In the genomic region with DNA sequence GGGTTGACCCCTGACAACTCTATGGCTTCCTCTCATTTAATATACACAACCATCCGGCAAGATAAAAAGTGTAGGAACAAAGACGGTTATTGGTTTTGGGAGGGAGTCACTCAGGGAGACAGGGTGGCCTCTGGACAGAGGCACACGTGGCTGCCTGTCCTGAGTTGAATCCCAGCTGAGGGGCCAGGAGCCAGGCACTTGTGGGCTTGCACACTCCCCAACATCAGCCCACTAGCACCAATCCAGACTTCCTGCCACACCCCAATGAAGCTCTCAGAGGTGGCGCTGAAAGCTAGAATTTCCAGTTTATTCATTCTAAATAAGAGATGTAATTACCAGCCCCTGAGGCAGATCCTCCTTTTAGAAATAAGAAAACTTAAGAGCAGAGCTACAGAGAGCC, we compare ENCODE assay signal across 19 cellular contexts. TPM values are rescaled to one million over a fixed set of nuclear protein-coding genes. Genes with fewer than 3 reads are reported as not detected.
"Had no signal": no experiment of that assay in that cellular context is flagged by ENCODE, and none has a peak within 500 bp of the region (broad histone marks: within the 10 kb centered on the region; RNA-seq: fewer than 3 reads in every experiment).

No MANE protein-coding gene starts in this region.

- H3K4me1 ChIP-seq: breast epithelium, spleen, tibial artery had no signal

- H3K9me3 ChIP-seq: breast epithelium, esophagus muscularis mucosa, spleen, tibial artery had no signal

- DNase-seq: activated CD4-positive, alpha-beta T cell treated with anti-CD3 and anti-CD28 coated beads for 36 hours; activated CD4-positive, alpha-beta T cell treated with anti-CD3 and anti-CD28 coated beads, Interleukin-2, amount 50 U/mL, for 4 hours; activated CD8-positive, alpha-beta memory T cell treated with anti-CD3 and anti-CD28 coated beads for 24 hours; activated CD8-positive, alpha-beta memory T cell treated with anti-CD3 and anti-CD28 coated beads, Interleukin-2, amount 50 U/mL, for 4 hours; activated naive CD4-positive, alpha-beta T cell treated with Interleukin-2 at 50 U/mL for 16 hours; activated naive CD8-positive, alpha-beta T cell treated with anti-CD3 and anti-CD28 coated beads for 36 hours; activated T-cell treated with anti-CD3 and anti-CD28 coated beads, Interleukin-2, amount 50 U/mL, for 24 hours; effector memory CD4-positive, alpha-beta T cell; hippocampal formation; spleen; stimulated activated naive CD8-positive, alpha-beta T cell treated with anti-CD3 and anti-CD28 coated beads, Interleukin-15, amount 100 ng/mL, for 72 hours; tibial artery had no signal

- H3K27me3 ChIP-seq: breast epithelium, esophagus muscularis mucosa, spleen, tibial artery had no signal

- H3K36me3 ChIP-seq: breast epithelium, esophagus muscularis mucosa, neural progenitor cell, spleen, tibial artery had no signal

- H3K4me3 ChIP-seq: breast epithelium, esophagus muscularis mucosa, neural progenitor cell, spleen, tibial artery had no signal

- H3K9ac ChIP-seq: neural progenitor cell had no signal

- H2AFZ ChIP-seq: neural progenitor cell had no signal

- H3K4me2 ChIP-seq: neural progenitor cell had no signal

- H3K27ac ChIP-seq: breast epithelium, esophagus muscularis mucosa, neural progenitor cell, spleen, tibial artery had no signal

- ATAC-seq: activated CD4-positive, alpha-beta T cell treated with anti-CD3 and anti-CD28 coated beads for 36 hours; activated T-helper 17 cell treated with anti-CD3 and anti-CD28 coated beads, Interleukin-2, amount 50 U/mL, for 72 hours; stimulated activated naive CD8-positive, alpha-beta T cell treated with anti-CD3 and anti-CD28 coated beads, Interleukin-15, amount 100 ng/mL, for 72 hours; WTC11 had no signal

RNA-seq across cellular contexts. Expression of a gene that starts 16.4 kb away (rescaled TPM):
- total RNA-seq: activated CD4-positive, alpha-beta T cell treated with anti-CD3 and anti-CD28 coated beads for 36 hours; activated naive CD8-positive, alpha-beta T cell treated with anti-CD3 and anti-CD28 coated beads for 36 hours; activated T-helper 17 cell treated with anti-CD3 and anti-CD28 coated beads, Interleukin-2, amount 50 U/mL, for 72 hours; mononuclear cell; renal cortical epithelial cell had no signal
